9 cellular contexts compared by ENCODE assay signal in the genomic region with DNA sequence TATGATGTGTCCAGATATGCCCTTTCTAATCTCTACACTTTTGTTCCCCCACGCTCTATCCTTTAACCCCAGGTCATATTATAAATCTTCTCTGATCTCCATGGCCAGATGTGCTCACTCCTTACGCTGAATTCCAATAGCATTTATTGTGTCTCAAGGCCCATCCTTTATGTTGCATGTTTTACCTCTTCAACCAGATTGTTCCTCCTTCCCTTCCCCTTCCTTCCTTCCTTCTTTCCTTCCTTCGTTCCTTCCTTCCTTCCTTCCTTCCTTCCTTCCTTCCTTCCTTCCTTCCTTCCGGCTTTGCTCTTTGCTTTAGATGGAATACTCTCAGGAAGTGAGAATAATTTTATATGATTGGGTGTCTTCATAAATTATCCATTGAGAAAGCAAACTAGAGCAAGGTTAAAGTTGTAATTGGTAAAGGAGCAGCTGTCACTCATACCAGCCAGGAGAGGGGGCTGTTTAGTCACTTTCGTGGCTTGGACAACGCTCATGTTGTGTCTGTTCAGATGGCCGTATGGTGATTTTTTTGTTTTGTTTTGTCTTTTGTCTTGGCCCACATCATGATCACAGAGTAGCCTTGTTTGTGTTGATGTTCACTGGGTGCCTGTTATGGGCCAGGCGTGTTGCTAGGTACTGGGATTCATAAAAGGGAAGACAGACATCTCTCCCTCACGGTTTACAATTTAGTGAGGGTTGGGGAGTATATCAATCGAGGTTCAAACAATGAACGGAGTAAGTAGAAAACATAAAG.
DNase-seq lines count a peak whose midpoint lies in the region; ATAC-seq, FAIRE-seq and TF ChIP-seq lines count a peak whose summit lies in the region.
"Had no signal": no experiment of that assay in that cellular context is flagged by ENCODE, and none has a peak within 500 bp of the region (broad histone marks: within the 10 kb centered on the region; RNA-seq: fewer than 3 reads in every experiment).

No MANE protein-coding gene starts in this region.

- in situ Hi-C loops in brain microvascular endothelial cell (cut with HindIII; ENCODE audit: low pct_ligation_motif_present, low sequenced_read_pairs) (no loop called here), HepG2 (cut with HindIII; ENCODE audit: extremely low pct_ligation_motif_present, low pct_unique_long_range_greater_than_20kb) (no loop called here)

- H3K4me1 Mint-ChIP-seq in CD14-positive monocyte, result no peaks in the 10 kb centered on the region

- peak; percentile 46 for ATAC-seq in GM21515 (IDR thresholded peaks at IDR 0.05; ENCODE audit: unreplicated experiment)
- peak; percentile 95 for ATAC-seq in HepG2
- ATAC-seq in GM18511 (IDR thresholded peaks at IDR 0.05; ENCODE audit: unreplicated experiment), result no peak

- H4K20me1 ChIP-seq in HepG2 (ENCODE audit: insufficient read depth, low read length), result no peaks in the 10 kb centered on the region

- FAIRE-seq in HepG2 (lab: Jason Lieb, UNC), result peak; percentile 91
- FAIRE-seq: islet of Langerhans had no signal

- no peak overlapping the region for H3K4me3 ChIP-seq in brain microvascular endothelial cell (ENCODE audit: low read depth, low read length)
- no peak overlapping the region for H3K4me3 ChIP-seq in HepG2 (replicated peaks in 1 of 3; ENCODE audit: insufficient read depth in 1 of 3, low read depth in 2 of 3, low read length in 3 of 3)

- intact Hi-C loops in CD14-positive monocyte (cut with micrococcal nuclease), result no loop called here
- intact Hi-C loops in HepG2 (cut with micrococcal nuclease; ENCODE audit: unreplicated experiment), result loop anchor here (1.0 kb wide), 1 partner anchor 1334 kb away; no protein-coding TSS in a partner anchor

- H3K27ac Mint-ChIP-seq in CD14-positive monocyte, result no peak overlapping the region

- H3K36me3 ChIP-seq in brain microvascular endothelial cell (replicated peaks) (no peaks in the 10 kb centered on the region), HepG2 (replicated peaks in 1 of 2; ENCODE audit: control insufficient read depth in 1 of 2, insufficient read depth in 2 of 2, low read length in 2 of 2) (no peaks in the 10 kb centered on the region)

- TF ChIP-seq POLR2A in HepG2 (IDR thresholded peaks at IDR 0.05; ENCODE audit: insufficient read depth in 1 of 2, low read depth in 2 of 2, low read length in 2 of 2), result no peak

- WGBS in HepG2 (ENCODE audit: low lambda C conversion rate), result 10% methylated on average over 11 of the region's 11 CpGs

- no peaks in the 10 kb centered on the region for H3K27me3 ChIP-seq in brain microvascular endothelial cell (replicated peaks)
- H3K27me3 ChIP-seq in HepG2 (ENCODE audit: control insufficient read depth in 1 of 2, insufficient read depth in 2 of 2, low read length in 2 of 2), result no peaks in the 10 kb centered on the region

- no TSS peak for BruUV-seq in HepG2 (replicated peaks; lab: Mats Ljungman, UMichigan)

- H3K27me3 Mint-ChIP-seq in CD14-positive monocyte (ENCODE audit: low read depth in 3 of 3), result peaks cover 2 to 5% (median 4%) of the 10 kb centered on the region in 3 donors

- H3K27ac ChIP-seq in brain microvascular endothelial cell, result no peak overlapping the region
- H3K27ac ChIP-seq in HepG2 (ENCODE audit: extremely low read length, insufficient read depth, low read length), result no peak overlapping the region

- TF ChIP-seq CTCF in CD14-positive monocyte (IDR thresholded peaks at IDR 0.05), result peak; percentile 11
- peak; percentile 72 for TF ChIP-seq CTCF in brain microvascular endothelial cell (IDR thresholded peaks at IDR 0.05; ENCODE audit: low read depth, low read length, missing control alignments)
- peak; percentile 81 for TF ChIP-seq CTCF in HepG2 (CRISPR knock-in tag; IDR thresholded peaks at IDR 0.05)

- POLR2A ChIA-PET in HepG2 (lab: Yijun Ruan, JAX), result no interaction called here

- DNase-seq in CD14-positive monocyte (ENCODE audit: low spot score), result no peak
- peak; percentile 44 for DNase-seq in NCI-H1694 treated with DMSO at 0.1 percent for 48 hours (lab: John Stamatoyannopoulos, UW)
- peak; percentile 17 for DNase-seq in brain microvascular endothelial cell
- peak; percentile 60 for DNase-seq in HepG2 (ENCODE audit: low spot score)
- DNase-seq in T1000 (lab: John Stamatoyannopoulos, UW), result no peak
- DNase-seq in activated naive CD4-positive, alpha-beta T cell treated with anti-CD3 and anti-CD28 coated beads, Interleukin-2, amount 50 U/mL, for 16 hours, result no peak

- no peak for TF ChIP-seq EP300 in HepG2 (IDR thresholded peaks at IDR 0.05; ENCODE audit: low read depth in 2 of 2, low read length in 2 of 2)
- no peak for TF ChIP-seq EP300 in HepG2 (CRISPR knock-in tag; IDR thresholded peaks at IDR 0.05; ENCODE audit: borderline replicate concordance)

- H3K36me3 Mint-ChIP-seq in CD14-positive monocyte, result no peaks in the 10 kb centered on the region

- no peaks in the 10 kb centered on the region for H3K4me1 ChIP-seq in HepG2 (ENCODE audit: insufficient read depth, low read length)

- peaks cover 0 to 2% (median 1%) of the 10 kb centered on the region in 7 donors for H3K9me3 Mint-ChIP-seq in CD14-positive monocyte

- CTCF ChIA-PET in HepG2 (lab: Yijun Ruan, JAX; ENCODE audit: low intra/inter-chr PET ratio, low total read pairs), result interaction anchor here (0.9 kb wide), 1 partner anchor 717 kb away, joined by 3 read pairs; no protein-coding TSS in a partner anchor

- H2AFZ ChIP-seq in HepG2 (ENCODE audit: low read length), result peak overlapping the region; percentile 58

- H3K4me3 Mint-ChIP-seq in CD14-positive monocyte, result no peak overlapping the region

- no peaks in the 10 kb centered on the region for H3K79me2 ChIP-seq in HepG2 (ENCODE audit: insufficient read depth, low read length)

- no peak overlapping the region for H3K9ac ChIP-seq in HepG2 (ENCODE audit: insufficient read depth, low read depth, low read length)

- H3K4me2 ChIP-seq in HepG2 (ENCODE audit: low read depth, low read length), result peak overlapping the region; percentile 66

- no peaks in the 10 kb centered on the region for H3K9me3 ChIP-seq in HepG2 (ENCODE audit: low read length)

- TF ChIP-seq RAD21 in HepG2 (CRISPR knock-in tag; IDR thresholded peaks at IDR 0.05), result peak; percentile 53; the same call in 1 of the 2 replicates

TF ChIP-seq in HepG2, 621 proteins besides CTCF, POLR2A, EP300 and RAD21 (continues in another document):
- TF ChIP-seq ZNF777 (CRISPR knock-in tag; IDR thresholded peaks at IDR 0.05) (no peak), ZMYM4 (CRISPR knock-in tag; IDR thresholded peaks at IDR 0.05) (no peak), ZNF644 (CRISPR knock-in tag; IDR thresholded peaks at IDR 0.05; ENCODE audit: low read depth) (peak; percentile 33; the same call in 1 of the 2 replicates), SMC3 (IDR thresholded peaks at IDR 0.05; ENCODE audit: low read length) (peak; percentile 65), KDM4B (CRISPR knock-in tag; IDR thresholded peaks at IDR 0.05) (no peak), BATF2 (CRISPR knock-in tag; IDR thresholded peaks at IDR 0.05) (no peak), BRD4 (CRISPR knock-in tag; IDR thresholded peaks at IDR 0.05) (no peak), ZNF253 (CRISPR knock-in tag; IDR thresholded peaks at IDR 0.05; ENCODE audit: borderline replicate concordance) (no peak), TEAD3 (CRISPR knock-in tag; optimal IDR thresholded peaks at IDR 0.05; ENCODE audit: borderline replicate concordance) (peak; percentile 100), HNRNPK (IDR thresholded peaks at IDR 0.05; ENCODE audit: low read depth, low read length, poor library complexity, severe bottlenecking) (no peak), PBX2 (CRISPR knock-in tag; IDR thresholded peaks at IDR 0.05) (peak; percentile 24; the same call in 1 of the 2 replicates), DNMT1 (CRISPR knock-in tag; IDR thresholded peaks at IDR 0.05) (no peak), ELF3 (CRISPR knock-in tag; IDR thresholded peaks at IDR 0.05) (no peak), CSRNP2 (CRISPR knock-in tag; conservative IDR thresholded peaks at IDR 0.05; ENCODE audit: low read depth) (no peak)

Comparison
In these comparisons a context has a peak if more than half of its experiments do, and no peak if none do; other contexts are left out.
1. DNase-seq: peak in NCI-H1694 treated with DMSO at 0.1 percent for 48 hours (single experiment), brain microvascular endothelial cell (single experiment) and HepG2 (single experiment); none in CD14-positive monocyte (single experiment), T1000 (single experiment) and activated naive CD4-positive, alpha-beta T cell treated with anti-CD3 and anti-CD28 coated beads, Interleukin-2, amount 50 U/mL, for 16 hours (single experiment).
2. CTCF ChIP-seq: peak in every context shown above with its lines; median percentile 81 in HepG2; 72 in brain microvascular endothelial cell; 11 in CD14-positive monocyte.